In the genomic region with DNA sequence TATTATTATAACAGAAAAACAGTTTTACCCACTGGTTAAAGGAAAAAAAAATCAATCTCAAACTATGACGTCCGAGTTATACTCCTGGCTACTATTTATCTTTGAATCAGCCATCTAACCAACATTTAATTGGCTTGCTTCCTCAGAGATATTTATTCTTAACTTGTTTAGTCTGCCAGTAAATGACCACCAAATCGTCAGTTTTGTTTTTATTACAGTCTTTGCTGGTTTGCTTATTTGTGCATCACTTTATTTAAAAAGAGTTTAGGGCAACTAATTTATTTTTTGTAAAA, we compare ENCODE assay signal across 11 cellular contexts.
DNase-seq lines count a peak whose midpoint lies in the region; ATAC-seq and TF ChIP-seq lines count a peak whose summit lies in the region.
"Had no signal": no experiment of that assay in that cellular context is flagged by ENCODE, and none has a peak within 500 bp of the region (broad histone marks: within the 10 kb centered on the region; RNA-seq: fewer than 3 reads in every experiment).

No MANE protein-coding gene starts in this region.

- ATAC-seq in left lobe of liver: peak; percentile 23
- ATAC-seq in HG03442 (IDR thresholded peaks at IDR 0.05; ENCODE audit: unreplicated experiment): no peak

- H3K9me3 ChIP-seq in OCI-LY3 (ENCODE audit: insufficient read depth, low read length): no peaks in the 10 kb centered on the region
- H3K9me3 ChIP-seq in uterus: no peaks in the 10 kb centered on the region
- no peaks in the 10 kb centered on the region for H3K9me3 ChIP-seq in neural progenitor cell (ENCODE audit: low read depth)

- TF ChIP-seq POLR2A in uterus (IDR thresholded peaks at IDR 0.05): no peak

- no peak overlapping the region for H3K4me3 Mint-ChIP-seq in neural progenitor cell
- H3K4me3 Mint-ChIP-seq: CD8-positive, alpha-beta memory T cell had no signal

- H3K4me2 ChIP-seq in OCI-LY3 (ENCODE audit: low read length) (peak overlapping the region; percentile 10; the same call in 1 of the 2 replicates), neural progenitor cell (no peak overlapping the region)

- no peaks in the 10 kb centered on the region for H4K20me1 ChIP-seq in OCI-LY3 (ENCODE audit: insufficient read depth, low read length)
- H4K20me1 ChIP-seq in neural progenitor cell (ENCODE audit: low read depth): peaks cover 36% of the 10 kb centered on the region

- peaks cover 5% of the 10 kb centered on the region for H3K36me3 Mint-ChIP-seq in neural progenitor cell
- H3K36me3 Mint-ChIP-seq: CD8-positive, alpha-beta memory T cell had no signal

- intact Hi-C loops in dorsolateral prefrontal cortex (cut with DNase I): loop anchor here (2.0 to 10.0 kb wide), 6 partner anchors 71 to 593 kb away; a partner anchor contains a TSS
- intact Hi-C loops in uterus (cut with DNase I; ENCODE audit: low total_unique reads): loop anchor here (10.0 kb wide), 1 partner anchor 75 kb away; a partner anchor contains a TSS

- peaks cover 8% of the 10 kb centered on the region for H3K9me3 Mint-ChIP-seq in neural progenitor cell
- H3K9me3 Mint-ChIP-seq: CD8-positive, alpha-beta memory T cell had no signal

- H3K27me3 ChIP-seq in OCI-LY3 (ENCODE audit: low read depth, low read length): no peaks in the 10 kb centered on the region
- no peaks in the 10 kb centered on the region for H3K27me3 ChIP-seq in dorsolateral prefrontal cortex
- H3K27me3 ChIP-seq in uterus: no peaks in the 10 kb centered on the region
- H3K27me3 ChIP-seq in neural progenitor cell: no peaks in the 10 kb centered on the region

- H3K4me1 Mint-ChIP-seq in neural progenitor cell: peaks cover 21% of the 10 kb centered on the region
- H3K4me1 Mint-ChIP-seq: CD8-positive, alpha-beta memory T cell had no signal

- H3K36me3 ChIP-seq in OCI-LY3 (replicated peaks; ENCODE audit: low read depth, low read length) (no peaks in the 10 kb centered on the region), uterus (no peaks in the 10 kb centered on the region), neural progenitor cell (no peaks in the 10 kb centered on the region)

- no peak overlapping the region for H3K9ac ChIP-seq in OCI-LY3 (ENCODE audit: low read length)
- no peak overlapping the region for H3K9ac ChIP-seq in neural progenitor cell

- no peaks in the 10 kb centered on the region for H3K27me3 Mint-ChIP-seq in neural progenitor cell (ENCODE audit: insufficient read depth, low read depth)

- DNase-seq in dorsolateral prefrontal cortex: no peak
- no peak for DNase-seq in left lobe of liver (ENCODE audit: low spot score)
- no peak for DNase-seq in uterus
- DNase-seq in neural progenitor cell (ENCODE audit: low spot score): no peak
- DNase-seq in NCI-H2196 (lab: John Stamatoyannopoulos, UW; ENCODE audit: unreplicated experiment): no peak
- no peak for DNase-seq in germinal center (ENCODE audit: low spot score)
- DNase-seq: NCI-H2171, NCI-H510A had no signal

- H3K27ac Mint-ChIP-seq in neural progenitor cell: no peak overlapping the region

- peaks cover 10% of the 10 kb centered on the region for H3F3A ChIP-seq in neural progenitor cell (ENCODE audit: low read depth)

- H3K4me3 ChIP-seq in OCI-LY3 (ENCODE audit: low read length) (no peak overlapping the region), dorsolateral prefrontal cortex (peak overlapping the region in 5 of 59 donors; percentile 4 to 28 (median 6)), uterus (no peak overlapping the region), neural progenitor cell (no peak overlapping the region)

- H2AFZ ChIP-seq in OCI-LY3 (ENCODE audit: low read depth, low read length) (0 out of 2 replicates have a peak overlapping the region, but pooled peaks have one; percentile 16), neural progenitor cell (replicated peaks) (no peak overlapping the region)

- H3K27ac ChIP-seq in OCI-LY3 (ENCODE audit: low read length) (no peak overlapping the region), dorsolateral prefrontal cortex (peak overlapping the region in 42 of 59 donors; percentile 0 to 78 (median 54)), uterus (peak overlapping the region; percentile 23 to 46), neural progenitor cell (no peak overlapping the region)

- H3K79me2 ChIP-seq in OCI-LY3 (ENCODE audit: low read length) (no peaks in the 10 kb centered on the region), neural progenitor cell (ENCODE audit: low read depth) (peaks cover 83% of the 10 kb centered on the region)

- H3K4me1 ChIP-seq in OCI-LY3 (ENCODE audit: low read length) (peaks cover 8% of the 10 kb centered on the region), uterus (peaks cover 0 to 5% of the 10 kb centered on the region in 2 donors), neural progenitor cell (peaks cover 7% of the 10 kb centered on the region)

- TF ChIP-seq CTCF in OCI-LY3 (IDR thresholded peaks at IDR 0.05; ENCODE audit: low read depth, low read length) (no peak), dorsolateral prefrontal cortex (IDR thresholded peaks at IDR 0.05 in 54 of 56, conservative IDR thresholded peaks at IDR 0.05 in 2 of 56; ENCODE audit: low read depth in 1 of 56, partially characterized antibody in 56 of 56) (no peak), uterus (IDR thresholded peaks at IDR 0.05) (no peak), neural progenitor cell (IDR thresholded peaks at IDR 0.05) (no peak)

Comparison
In these comparisons a context has a peak if more than half of its experiments do, and no peak if none do; other contexts are left out.
1. H3K27ac ChIP-seq: peak in dorsolateral prefrontal cortex (42 of 59) and uterus (2 of 2); none in OCI-LY3 (single experiment) and neural progenitor cell (single experiment).